Comparison of ENCODE assay signal across 17 cellular contexts in the genomic region with DNA sequence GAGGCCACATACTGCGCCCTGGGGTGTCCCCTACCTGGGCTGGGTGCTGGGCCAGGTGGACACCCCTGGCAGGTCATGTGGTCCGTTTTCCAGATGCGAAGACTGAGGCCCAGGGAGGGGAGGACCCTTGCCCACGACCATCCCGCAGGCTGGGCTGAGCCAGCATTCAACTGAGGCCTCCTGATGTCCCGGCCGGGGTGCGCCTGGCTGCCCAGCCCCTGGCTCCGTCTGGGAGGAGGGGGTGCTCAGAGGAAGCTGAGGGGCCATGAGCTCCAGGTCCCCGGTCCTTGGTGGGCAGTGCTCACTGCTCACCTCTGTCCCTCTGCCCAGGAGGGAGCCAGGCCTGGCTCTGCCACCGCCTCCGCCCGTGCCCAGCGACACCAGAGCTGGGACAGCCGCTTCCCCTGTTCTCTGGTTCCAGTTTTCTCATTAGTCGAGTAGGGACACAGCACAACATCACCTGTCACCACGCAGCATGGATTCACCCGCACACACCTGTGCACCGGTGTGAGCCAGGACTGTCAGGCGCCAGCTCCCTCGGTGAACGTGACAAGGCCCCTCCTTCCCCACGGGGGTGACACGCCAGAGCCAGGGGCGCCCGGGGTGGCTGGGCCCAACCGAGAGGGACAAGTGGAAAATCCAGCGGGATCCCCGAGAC.
"Had no signal": no experiment of that assay in that cellular context is flagged by ENCODE, and none has a peak within 500 bp of the region (broad histone marks: within the 10 kb centered on the region; RNA-seq: fewer than 3 reads in every experiment).

No MANE protein-coding gene starts in this region.

- H3K27ac Mint-ChIP-seq: activated CD4-positive, alpha-beta T cell treated with anti-CD3 and anti-CD28 coated beads, Interleukin-2, amount 10 ng/mL, durations not matched to agents 24 days and 14 days; activated CD8-positive, alpha-beta T cell treated with anti-CD3 and anti-CD28 coated beads for 36 hours; activated naive CD4-positive, alpha-beta T cell treated with anti-CD3 and anti-CD28 coated beads, Interleukin-2, amount 10 ng/mL, durations not matched to agents 7 days and 5 days; activated naive CD8-positive, alpha-beta T cell treated with anti-CD3 and anti-CD28 coated beads, Interleukin-2, amount 50 U/mL, for 24 hours; immature natural killer cell; natural killer cell treated with Interleukin-12 subunit alpha and Interleukin-12 subunit beta and Interleukin-15 and Interleukin-18, amount 100 ng/mL, for 72 hours had no signal

- H3K4me1 Mint-ChIP-seq: activated CD4-positive, alpha-beta T cell treated with anti-CD3 and anti-CD28 coated beads, Interleukin-2, amount 10 ng/mL, durations not matched to agents 24 days and 14 days; activated naive CD4-positive, alpha-beta T cell treated with anti-CD3 and anti-CD28 coated beads, Interleukin-2, amount 10 ng/mL, durations not matched to agents 7 days and 5 days; activated naive CD8-positive, alpha-beta T cell treated with anti-CD3 and anti-CD28 coated beads, Interleukin-2, amount 50 U/mL, for 24 hours had no signal

- H3K4me3 Mint-ChIP-seq: activated CD4-positive, alpha-beta T cell treated with anti-CD3 and anti-CD28 coated beads, Interleukin-2, amount 10 ng/mL, durations not matched to agents 24 days and 14 days; activated CD8-positive, alpha-beta T cell treated with anti-CD3 and anti-CD28 coated beads for 36 hours; activated naive CD4-positive, alpha-beta T cell treated with anti-CD3 and anti-CD28 coated beads, Interleukin-2, amount 10 ng/mL, durations not matched to agents 7 days and 5 days; activated naive CD8-positive, alpha-beta T cell treated with anti-CD3 and anti-CD28 coated beads, Interleukin-2, amount 50 U/mL, for 24 hours; activated T-cell treated with anti-CD3 and anti-CD28 coated beads, Interleukin-2, amount 50 U/mL, for 4 hours; immature natural killer cell; natural killer cell treated with Interleukin-12 subunit alpha and Interleukin-12 subunit beta and Interleukin-15 and Interleukin-18, amount 100 ng/mL, for 72 hours had no signal

- H3K36me3 Mint-ChIP-seq: natural killer cell treated with Interleukin-12 subunit alpha and Interleukin-12 subunit beta and Interleukin-15 and Interleukin-18, amount 100 ng/mL, for 72 hours had no signal

- DNase-seq: activated CD4-positive, alpha-beta T cell treated with anti-CD3 and anti-CD28 coated beads, Interleukin-2, amount 10 ng/mL, durations not matched to agents 24 days and 14 days; activated CD8-positive, alpha-beta T cell treated with anti-CD3 and anti-CD28 coated beads for 36 hours; activated naive CD4-positive, alpha-beta T cell treated with anti-CD3 and anti-CD28 coated beads, Interleukin-2, amount 10 ng/mL, durations not matched to agents 7 days and 5 days; activated naive CD8-positive, alpha-beta T cell treated with anti-CD3 and anti-CD28 coated beads, Interleukin-2, amount 50 U/mL, for 24 hours; activated T-cell treated with anti-CD3 and anti-CD28 coated beads, Interleukin-2, amount 50 U/mL, for 4 hours; body of pancreas; effector memory CD4-positive, alpha-beta T cell; foreskin melanocyte; immature natural killer cell; left ventricle myocardium superior; stimulated activated CD4-positive, alpha-beta T cell treated with anti-CD3 and anti-CD28 coated beads, Interleukin-4, amount 100 ng/mL, for 1 hour; stimulated activated naive CD4-positive, alpha-beta T cell treated with Interleukin-2 at 50 U/mL for 16 hours had no signal

- H3K4me3 ChIP-seq: body of pancreas, cardiac muscle cell had no signal

- H3K9me3 Mint-ChIP-seq: activated CD4-positive, alpha-beta T cell treated with anti-CD3 and anti-CD28 coated beads, Interleukin-2, amount 10 ng/mL, durations not matched to agents 24 days and 14 days; activated CD8-positive, alpha-beta T cell treated with anti-CD3 and anti-CD28 coated beads for 36 hours; activated naive CD4-positive, alpha-beta T cell treated with anti-CD3 and anti-CD28 coated beads, Interleukin-2, amount 10 ng/mL, durations not matched to agents 7 days and 5 days; activated naive CD8-positive, alpha-beta T cell treated with anti-CD3 and anti-CD28 coated beads, Interleukin-2, amount 50 U/mL, for 24 hours; activated T-cell treated with anti-CD3 and anti-CD28 coated beads, Interleukin-2, amount 50 U/mL, for 4 hours; immature natural killer cell; natural killer cell treated with Interleukin-12 subunit alpha and Interleukin-12 subunit beta and Interleukin-15 and Interleukin-18, amount 100 ng/mL, for 72 hours had no signal

- H3K9me3 ChIP-seq: body of pancreas had no signal

- ATAC-seq: activated CD4-positive, CD25-positive, alpha-beta regulatory T cell treated with anti-CD3 and anti-CD28 coated beads, Interleukin-2, amount 50 U/mL, for 24 hours; activated CD8-positive, alpha-beta T cell treated with anti-CD3 and anti-CD28 coated beads for 36 hours; activated naive CD8-positive, alpha-beta T cell treated with anti-CD3 and anti-CD28 coated beads, Interleukin-2, amount 50 U/mL, for 24 hours; activated T-cell treated with anti-CD3 and anti-CD28 coated beads, Interleukin-2, amount 50 U/mL, for 4 hours; body of pancreas; left ventricle myocardium superior; natural killer cell treated with Interleukin-12 subunit alpha and Interleukin-12 subunit beta and Interleukin-15 and Interleukin-18, amount 100 ng/mL, for 72 hours; SK-N-SH treated with all-trans-retinoic acid at 6 μM for 48 hours had no signal

- H3K4me1 ChIP-seq: body of pancreas had no signal

- H3K27me3 ChIP-seq: body of pancreas, cardiac muscle cell had no signal

- H3K36me3 ChIP-seq: cardiac muscle cell had no signal

- H3K27me3 Mint-ChIP-seq: activated CD4-positive, alpha-beta T cell treated with anti-CD3 and anti-CD28 coated beads, Interleukin-2, amount 10 ng/mL, durations not matched to agents 24 days and 14 days; activated CD8-positive, alpha-beta T cell treated with anti-CD3 and anti-CD28 coated beads for 36 hours; natural killer cell treated with Interleukin-12 subunit alpha and Interleukin-12 subunit beta and Interleukin-15 and Interleukin-18, amount 100 ng/mL, for 72 hours had no signal

- H3K27ac ChIP-seq: body of pancreas, cardiac muscle cell, VCaP had no signal
